Comparison of ENCODE assay signal across 8 cellular contexts in the genomic region with DNA sequence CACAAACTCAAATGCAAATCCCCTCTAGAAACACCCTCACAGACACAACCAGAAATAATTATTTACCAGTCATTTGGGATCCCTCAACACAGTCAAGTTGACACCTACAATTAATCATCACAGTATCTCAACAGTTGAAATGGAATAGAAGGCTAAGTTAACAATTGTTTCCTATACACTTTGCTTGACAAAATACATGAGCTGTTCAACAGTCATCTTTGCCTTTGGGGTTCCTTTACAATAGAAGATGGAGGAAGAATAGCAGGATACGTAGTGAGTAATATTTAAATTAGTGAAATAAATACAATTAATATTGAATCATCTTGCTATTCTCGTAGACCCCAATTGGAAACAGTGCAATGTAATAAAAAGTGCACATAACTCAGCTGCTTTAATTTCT.
"Had no signal": no experiment of that assay in that cellular context is flagged by ENCODE, and none has a peak within 500 bp of the region (broad histone marks: within the 10 kb centered on the region; RNA-seq: fewer than 3 reads in every experiment).

No MANE protein-coding gene starts in this region.

- H3K4me3 ChIP-seq: GM23248, K562 had no signal

- ATAC-seq: K562 had no signal

- H2AFZ ChIP-seq: GM23248 had no signal

- FAIRE-seq: HTR-8/SVneo, K562 had no signal

- H3K27ac ChIP-seq: GM23248 had no signal

- H3K9ac ChIP-seq: GM23248 had no signal

- DNase-seq: GM23248, GOT3, H9, HCEC 1CT, IMR-90, KG1 had no signal
